Comparison of ENCODE assay signal across 14 cellular contexts in the genomic region with DNA sequence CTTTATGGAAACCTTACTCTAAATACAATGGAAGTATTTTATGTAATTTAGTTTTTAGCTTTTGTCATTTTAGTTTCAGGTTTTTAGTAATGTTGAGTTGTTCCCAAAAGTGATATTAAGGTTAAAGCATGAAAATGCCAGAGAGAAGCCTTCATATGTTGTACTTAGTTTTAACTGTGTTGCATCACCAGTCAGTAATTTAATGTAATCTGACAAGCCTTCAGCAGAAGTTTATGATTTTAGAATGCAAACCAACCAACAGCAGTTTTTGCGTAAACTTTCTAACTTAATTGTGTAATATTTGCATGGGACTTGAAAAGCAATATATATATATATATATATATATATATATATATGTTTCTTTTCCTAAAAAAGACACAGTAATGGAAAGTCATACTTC.
DNase-seq lines count a peak whose midpoint lies in the region; ATAC-seq and TF ChIP-seq lines count a peak whose summit lies in the region.
"Had no signal": no experiment of that assay in that cellular context is flagged by ENCODE, and none has a peak within 500 bp of the region (broad histone marks: within the 10 kb centered on the region; RNA-seq: fewer than 3 reads in every experiment).

No MANE protein-coding gene starts in this region.

- no peak overlapping the region for H3K4me3 ChIP-seq in fibroblast of villous mesenchyme (ENCODE audit: low read depth, low read length)
- H3K4me3 ChIP-seq: BLaER1 treated with 17β-estradiol and CSF1 and Interleukin-3, amounts not matched to agents 10 nM and 100 nM; GM12878 had no signal

- DNase-seq in HCEC 1CT, result peak; percentile 40
- DNase-seq in SK-N-DZ (ENCODE audit: low spot score), result peak; percentile 32
- peak; percentile 55 for DNase-seq in amniotic epithelial cell (ENCODE audit: low read depth)
- DNase-seq in fibroblast of villous mesenchyme (ENCODE audit: low read depth), result peak; percentile 37
- DNase-seq in NCI-H69 (lab: John Stamatoyannopoulos, UW), result no peak
- DNase-seq: Calu3; CD8-positive, alpha-beta T cell; DND-41; EL; H9 had no signal

- TF ChIP-seq CTCF in fibroblast of villous mesenchyme (IDR thresholded peaks at IDR 0.05; ENCODE audit: insufficient read depth, low read depth, low read length), result no peak

- ATAC-seq in HG02642 (IDR thresholded peaks at IDR 0.05; ENCODE audit: poor library complexity, unreplicated experiment) (no peak), HG03095 (IDR thresholded peaks at IDR 0.05; ENCODE audit: unreplicated experiment) (no peak)
- ATAC-seq: CD8-positive, alpha-beta T cell; GM12878 had no signal
